21 cellular contexts compared by ENCODE assay signal in the genomic region with DNA sequence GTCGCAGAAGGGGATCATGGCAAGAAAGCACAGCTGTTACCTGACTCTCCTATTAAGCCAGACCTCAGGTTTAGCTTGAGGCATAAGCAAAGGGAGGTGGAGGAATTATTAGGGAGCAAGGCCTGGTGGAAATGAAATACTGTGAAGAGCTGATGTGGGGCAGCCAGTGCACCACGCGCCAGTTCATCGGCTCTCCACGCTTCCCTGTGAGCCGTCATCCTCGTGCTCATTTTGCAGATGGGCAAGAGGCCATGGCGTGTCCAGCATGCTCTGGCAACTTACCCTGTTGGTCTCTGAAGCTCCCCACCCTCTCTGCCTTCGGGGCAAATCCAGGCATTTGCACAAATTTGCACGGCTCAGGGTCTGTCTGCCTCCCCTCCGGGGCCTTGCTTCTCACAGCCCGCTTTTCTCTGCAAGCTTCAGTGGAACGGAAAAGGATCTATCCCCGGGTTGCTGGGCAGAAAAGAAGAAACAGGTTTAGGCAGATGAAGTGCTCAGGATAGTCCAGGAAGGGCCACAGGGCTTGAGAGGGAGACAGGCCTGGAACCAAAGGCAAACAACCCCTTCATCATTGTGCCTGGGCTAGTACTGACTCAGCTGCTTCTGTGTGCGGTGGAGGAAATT.
"Had no signal": no experiment of that assay in that cellular context is flagged by ENCODE, and none has a peak within 500 bp of the region (broad histone marks: within the 10 kb centered on the region; RNA-seq: fewer than 3 reads in every experiment).

No MANE protein-coding gene starts in this region.

- H3K4me3 ChIP-seq: ascending aorta, colonic mucosa, heart left ventricle, mucosa of descending colon, thyroid gland had no signal

- H3K9me3 ChIP-seq: ascending aorta, colonic mucosa, mucosa of descending colon, thyroid gland had no signal

- DNase-seq: activated CD4-positive, alpha-beta T cell treated with anti-CD3 and anti-CD28 coated beads, Interleukin-2, amount 50 U/mL, for 1 hour; activated CD8-positive, alpha-beta memory T cell treated with anti-CD3 and anti-CD28 coated beads for 24 hours; activated effector memory CD4-positive, alpha-beta T cell treated with anti-CD3 and anti-CD28 coated beads, Interleukin-2, amount 50 U/mL, for 16 hours; activated naive CD4-positive, alpha-beta T cell treated with anti-CD3 and anti-CD28 coated beads, Interleukin-2, amount 50 U/mL, for 16 hours; activated T-cell treated with anti-CD3 and anti-CD28 coated beads, Interleukin-2, amount 50 U/mL, for 72 hours; colonic mucosa; erythroblast; heart left ventricle; kidney glomerular epithelial cell; left ventricle myocardium superior; mucosa of descending colon; naive B cell; stimulated activated CD4-positive, alpha-beta T cell treated with anti-CD3 and anti-CD28 coated beads, Interleukin-12 subunit alpha, Interleukin-12 subunit beta, amount 100 ng/mL, for 4 hours; stimulated activated CD4-positive, alpha-beta T cell treated with anti-CD3 and anti-CD28 coated beads, Interleukin-1b, Interleukin-23, amount 100 ng/mL, for 48 hours; stimulated activated CD8-positive, alpha-beta memory T cell treated with anti-CD3 and anti-CD28 coated beads, Interleukin-4, amount 100 ng/mL, for 48 hours; stimulated activated naive CD4-positive, alpha-beta T cell treated with Interleukin-2 at 50 U/mL for 16 hours; T-helper 9 cell; thyroid gland had no signal

- H3K4me1 Mint-ChIP-seq: central memory CD8-positive, alpha-beta T cell; naive B cell had no signal

- H3K27ac Mint-ChIP-seq: activated T-cell treated with anti-CD3 and anti-CD28 coated beads, Interleukin-2, amount 50 U/mL, for 72 hours; naive B cell had no signal

- H3K4me3 Mint-ChIP-seq: activated T-cell treated with anti-CD3 and anti-CD28 coated beads, Interleukin-2, amount 50 U/mL, for 72 hours; central memory CD8-positive, alpha-beta T cell; naive B cell had no signal

- H3K27ac ChIP-seq: ascending aorta, colonic mucosa, heart left ventricle, thyroid gland had no signal

- H3K27me3 ChIP-seq: ascending aorta, colonic mucosa, thyroid gland had no signal

- FAIRE-seq: frontal cortex had no signal

- H3K36me3 ChIP-seq: ascending aorta, colonic mucosa, heart left ventricle, thyroid gland had no signal

- ATAC-seq: activated T-cell treated with anti-CD3 and anti-CD28 coated beads, Interleukin-2, amount 50 U/mL, for 72 hours; left ventricle myocardium superior; mucosa of descending colon had no signal

- H3K4me1 ChIP-seq: ascending aorta, colonic mucosa, thyroid gland had no signal
